9 cellular contexts compared by ENCODE assay signal in the genomic region with DNA sequence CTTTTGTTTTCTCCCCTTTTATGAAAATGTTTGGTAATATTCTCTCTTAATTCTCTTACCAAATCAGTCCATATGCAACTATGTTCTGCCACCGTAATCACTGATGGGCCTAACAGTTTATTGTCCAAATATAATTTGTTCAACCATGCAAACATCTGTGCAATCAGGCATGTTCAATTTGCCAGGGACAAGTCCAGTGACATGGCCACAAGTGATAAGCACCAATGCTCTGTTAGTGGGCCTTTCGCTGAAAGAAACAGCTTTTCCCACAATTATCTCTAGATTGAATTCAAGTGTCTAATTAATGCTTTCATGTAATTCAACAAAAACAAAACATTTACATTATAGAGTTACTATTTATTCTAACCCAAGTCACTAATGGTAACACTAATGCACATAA.
"Had no signal": no experiment of that assay in that cellular context is flagged by ENCODE, and none has a peak within 500 bp of the region (broad histone marks: within the 10 kb centered on the region; RNA-seq: fewer than 3 reads in every experiment).

No MANE protein-coding gene starts in this region.

- H3K27me3 Mint-ChIP-seq: IgD-negative memory B cell had no signal

- DNase-seq: H7, HFFc6 had no signal

- H3K36me3 ChIP-seq: HAP-1 had no signal

- H3K27ac ChIP-seq: HL-60 had no signal

- H3K4me2 ChIP-seq: GM23338 had no signal

- FAIRE-seq: H1, HepG2 had no signal

- H3K27ac Mint-ChIP-seq: GM23338, HFFc6, IgD-negative memory B cell had no signal

- H2AFZ ChIP-seq: GM23338 had no signal

- H3K4me3 ChIP-seq: GM23338, HAP-1 had no signal

- ATAC-seq: GM23338, HCT116, HepG2 had no signal

- H3K4me3 Mint-ChIP-seq: GM23338, HFFc6, IgD-negative memory B cell had no signal
